ENCODE assay signal across 12 cellular contexts in genomic region chr5:166354277-166354676, GRCh38.
DNase-seq lines count a peak whose midpoint lies in the region; ATAC-seq, FAIRE-seq and TF ChIP-seq lines count a peak whose summit lies in the region.
"Had no signal": no experiment of that assay in that cellular context is flagged by ENCODE, and none has a peak within 500 bp of the region (broad histone marks: within the 10 kb centered on the region; RNA-seq: fewer than 3 reads in every experiment).

No MANE protein-coding gene starts in this region.

- no peak overlapping the region for H2BK15ac ChIP-seq in mesenchymal stem cell (ENCODE audit: low read depth, poor library complexity, severe bottlenecking)

- H3K14ac ChIP-seq in mesenchymal stem cell (ENCODE audit: low read length in 2 of 2) = no peak overlapping the region

- H3K79me2 ChIP-seq in PC-3 (ENCODE audit: low read length) = no peaks in the 10 kb centered on the region
- H3K79me2 ChIP-seq in endothelial cell of umbilical vein (ENCODE audit: control insufficient read depth, insufficient read depth, low read length) = no peaks in the 10 kb centered on the region

- no peaks in the 10 kb centered on the region for H4K20me1 ChIP-seq in PC-3 (ENCODE audit: low read length)
- H4K20me1 ChIP-seq in endothelial cell of umbilical vein (replicated peaks; ENCODE audit: control insufficient read depth, extremely low read depth, insufficient read depth, low read length) = no peaks in the 10 kb centered on the region
- H4K20me1 ChIP-seq: BLaER1 had no signal

- no peaks in the 10 kb centered on the region for H3F3A ChIP-seq in PC-3 (ENCODE audit: low read length, unreplicated experiment)

- no peak for FAIRE-seq in endothelial cell of umbilical vein (lab: Jason Lieb, UNC)

- H3K9me3 Mint-ChIP-seq in CD8-positive, alpha-beta T cell = peaks cover 15% of the 10 kb centered on the region

- no peak overlapping the region for H2BK12ac ChIP-seq in mesenchymal stem cell (ENCODE audit: low read length in 2 of 2)

- BruUV-seq in PC-3 (replicated peaks; lab: Mats Ljungman, UMichigan) (no TSS peak), endothelial cell of umbilical vein (replicated peaks; lab: Mats Ljungman, UMichigan) (no TSS peak)

- no peaks in the 10 kb centered on the region for H3K27me3 Mint-ChIP-seq in CD8-positive, alpha-beta T cell (ENCODE audit: low read depth)

- H3K27ac ChIP-seq in PC-3 (ENCODE audit: low read length) (peak overlapping the region; percentile 17; the same call in 1 of the 2 replicates), endothelial cell of umbilical vein (ENCODE audit: insufficient read depth, low read depth, low read length) (no peak overlapping the region), mesenchymal stem cell (ENCODE audit: low read length, poor library complexity, severe bottlenecking) (no peak overlapping the region)
- no peak overlapping the region for H3K27ac ChIP-seq in CD8-positive, alpha-beta T cell (ENCODE audit: low read depth, low read length)
- H3K27ac ChIP-seq: BLaER1, GM23248 had no signal

- no peak overlapping the region for H3K4me3 Mint-ChIP-seq in CD8-positive, alpha-beta T cell

- H2AFZ ChIP-seq in PC-3 (ENCODE audit: low read length) = no peak overlapping the region
- H2AFZ ChIP-seq in endothelial cell of umbilical vein (ENCODE audit: low read depth, low read length) = no peak overlapping the region
- no peak overlapping the region for H2AFZ ChIP-seq in mesenchymal stem cell (ENCODE audit: low read depth, low read length)
- H2AFZ ChIP-seq: GM23248 had no signal

- CTCF ChIA-PET in PC-3 (lab: Charles Lee) = no interaction called here
- CTCF ChIA-PET in endothelial cell of umbilical vein (lab: Charles Lee) = no interaction called here
- CTCF ChIA-PET in CD8-positive, alpha-beta T cell (lab: Charles Lee) = no interaction called here

- dilution Hi-C loops in endothelial cell of umbilical vein (cut with MboI; ENCODE audit: extremely low pct_ligation_motif_present, low sequenced_read_pairs) = no loop called here

- no peak overlapping the region for H2BK5ac ChIP-seq in mesenchymal stem cell (ENCODE audit: low read depth, low read length, poor library complexity, severe bottlenecking)

- H3K4ac ChIP-seq in mesenchymal stem cell (ENCODE audit: low read depth in 1 of 2, low read length in 2 of 2) = no peak overlapping the region

- no peaks in the 10 kb centered on the region for H3K36me3 Mint-ChIP-seq in CD8-positive, alpha-beta T cell

- POLR2A ChIA-PET in PC-3 (lab: Charles Lee; ENCODE audit: unreplicated experiment) (no interaction called here), endothelial cell of umbilical vein (lab: Charles Lee) (no interaction called here)
- POLR2A ChIA-PET in CD8-positive, alpha-beta T cell (lab: Charles Lee) = no interaction called here

- H3K36me3 ChIP-seq in PC-3 (ENCODE audit: low read depth, low read length) (no peaks in the 10 kb centered on the region), endothelial cell of umbilical vein (ENCODE audit: control insufficient read depth in 2 of 2, extremely low read depth in 1 of 2, insufficient read depth in 2 of 2, low read length in 2 of 2) (no peaks in the 10 kb centered on the region), mesenchymal stem cell (ENCODE audit: control insufficient read depth in 1 of 2, insufficient read depth in 2 of 2, low read depth in 1 of 2, low read length in 2 of 2) (no peaks in the 10 kb centered on the region)
- H3K36me3 ChIP-seq in CD8-positive, alpha-beta T cell (ENCODE audit: insufficient read depth, low read length) = no peaks in the 10 kb centered on the region
- H3K36me3 ChIP-seq: BLaER1 had no signal

- H2BK120ac ChIP-seq in mesenchymal stem cell (ENCODE audit: low read depth, low read length) = no peak overlapping the region

- ATAC-seq in PC-3 = no peak
- ATAC-seq in activated CD4-positive, CD25-positive, alpha-beta regulatory T cell treated with anti-CD3 and anti-CD28 coated beads, Interleukin-2, amount 50 U/mL, for 24 hours = no peak
- ATAC-seq in CD8-positive, alpha-beta T cell = no peak

- H3K4me1 ChIP-seq in PC-3 (ENCODE audit: insufficient read depth, low read length) (no peaks in the 10 kb centered on the region), endothelial cell of umbilical vein (ENCODE audit: control insufficient read depth, extremely low read depth, insufficient read depth, low read length) (no peaks in the 10 kb centered on the region), mesenchymal stem cell (ENCODE audit: control insufficient read depth, insufficient read depth, low read depth, low read length) (no peaks in the 10 kb centered on the region)
- no peaks in the 10 kb centered on the region for H3K4me1 ChIP-seq in CD8-positive, alpha-beta T cell (ENCODE audit: insufficient read depth, low read length)
- H3K4me1 ChIP-seq: BLaER1 had no signal

- H3K27ac Mint-ChIP-seq in CD8-positive, alpha-beta T cell = no peak overlapping the region

- intact Hi-C loops in PC-3 (cut with micrococcal nuclease) = no loop called here
- intact Hi-C loops in endothelial cell of umbilical vein (cut with micrococcal nuclease) = no loop called here
- intact Hi-C loops in CD8-positive, alpha-beta T cell (cut with DNase I, micrococcal nuclease) = no loop called here

- H3K4me2 ChIP-seq in PC-3 (ENCODE audit: low read length) = no peak overlapping the region
- H3K4me2 ChIP-seq in endothelial cell of umbilical vein (ENCODE audit: insufficient read depth, low read length) = no peak overlapping the region
- no peak overlapping the region for H3K4me2 ChIP-seq in mesenchymal stem cell (ENCODE audit: low read length, poor library complexity, severe bottlenecking)
- H3K4me2 ChIP-seq: BLaER1 had no signal

- no peak overlapping the region for H4K8ac ChIP-seq in mesenchymal stem cell (ENCODE audit: low read length)

- H2AK5ac ChIP-seq in mesenchymal stem cell (ENCODE audit: low read length, severe bottlenecking) = no peak overlapping the region

- no peak for TF ChIP-seq POLR2A in endothelial cell of umbilical vein (IDR thresholded peaks at IDR 0.05; ENCODE audit: low read depth, low read length)

- TF ChIP-seq CTCF in PC-3 (conservative IDR thresholded peaks at IDR 0.05; ENCODE audit: low read depth, low read length) (no peak), endothelial cell of umbilical vein (IDR thresholded peaks at IDR 0.05; ENCODE audit: extremely low read depth in 1 of 2, insufficient read depth in 1 of 2, low read depth in 1 of 2, low read length in 2 of 2) (no peak)
- TF ChIP-seq CTCF in CD8-positive, alpha-beta T cell (IDR thresholded peaks at IDR 0.05) = no peak

- H3K9ac ChIP-seq in PC-3 (ENCODE audit: low read length) (no peak overlapping the region), endothelial cell of umbilical vein (replicated peaks; ENCODE audit: extremely low read depth, insufficient read depth, low read length) (no peak overlapping the region), mesenchymal stem cell (ENCODE audit: low read length) (no peak overlapping the region)
- H3K9ac ChIP-seq: BLaER1, GM23248 had no signal

- no peak overlapping the region for H3K23ac ChIP-seq in mesenchymal stem cell (ENCODE audit: low read length in 2 of 2)

- H3K9me1 ChIP-seq in endothelial cell of umbilical vein (replicated peaks; ENCODE audit: control insufficient read depth, extremely low read depth, insufficient read depth, low read length) = no peaks in the 10 kb centered on the region

- no CpG with 5 or more reads among the region's 1 CpG for WGBS in mesenchymal stem cell

- H3K79me1 ChIP-seq in mesenchymal stem cell (replicated peaks; ENCODE audit: low read length, poor library complexity, severe bottlenecking) = no peaks in the 10 kb centered on the region

- DNase-seq in PC-3 = peak; percentile 24
- peak; percentile 3 for DNase-seq in endothelial cell of umbilical vein (ENCODE audit: low read depth, low spot score)
- peak; percentile 28 for DNase-seq in mesenchymal stem cell
- no peak for DNase-seq in AG20443 (ENCODE audit: low spot score)
- DNase-seq in CD8-positive, alpha-beta T cell = no peak
- DNase-seq in glomerular visceral epithelial cell (ENCODE audit: extremely low spot score) = no peak
- DNase-seq: AML-193, DMS53, GM23248, H7 had no signal

- no peaks in the 10 kb centered on the region for H3K4me1 Mint-ChIP-seq in CD8-positive, alpha-beta T cell (ENCODE audit: low read depth)

- H4K91ac ChIP-seq in mesenchymal stem cell (ENCODE audit: low read length) = no peak overlapping the region

- no peak overlapping the region for H3K18ac ChIP-seq in mesenchymal stem cell (ENCODE audit: low read depth in 1 of 2, low read length in 2 of 2)

- H3K9me2 ChIP-seq in PC-3 (replicated peaks; ENCODE audit: low read length) = no peaks in the 10 kb centered on the region

- H3K9me3 ChIP-seq in PC-3 (ENCODE audit: low read length) (no peaks in the 10 kb centered on the region), endothelial cell of umbilical vein (replicated peaks; ENCODE audit: control insufficient read depth, insufficient read depth, low read length) (no peaks in the 10 kb centered on the region), mesenchymal stem cell (ENCODE audit: control insufficient read depth, low read length) (peaks cover 13% of the 10 kb centered on the region)
- no peaks in the 10 kb centered on the region for H3K9me3 ChIP-seq in CD8-positive, alpha-beta T cell (ENCODE audit: low read length)
- H3K9me3 ChIP-seq: BLaER1 had no signal

- no peaks in the 10 kb centered on the region for H3K27me3 ChIP-seq in PC-3 (ENCODE audit: low read length)
- no peaks in the 10 kb centered on the region for H3K27me3 ChIP-seq in endothelial cell of umbilical vein (ENCODE audit: control insufficient read depth in 2 of 2, insufficient read depth in 2 of 2, low read length in 2 of 2)
- no peaks in the 10 kb centered on the region for H3K27me3 ChIP-seq in mesenchymal stem cell (ENCODE audit: control insufficient read depth in 1 of 2, insufficient read depth in 1 of 2, low read length in 2 of 2)
- H3K27me3 ChIP-seq in CD8-positive, alpha-beta T cell (ENCODE audit: insufficient read depth, low read length) = no peaks in the 10 kb centered on the region
- H3K27me3 ChIP-seq: BLaER1 had no signal

- H3K4me3 ChIP-seq in PC-3 (ENCODE audit: low read length) (no peak overlapping the region), endothelial cell of umbilical vein (replicated peaks in 1 of 3; ENCODE audit: insufficient read depth in 1 of 3, low read depth in 1 of 3, low read length in 3 of 3) (no peak overlapping the region), mesenchymal stem cell (ENCODE audit: insufficient read depth in 1 of 2, low read depth in 1 of 2, low read length in 2 of 2) (no peak overlapping the region)
- no peak overlapping the region for H3K4me3 ChIP-seq in CD8-positive, alpha-beta T cell (ENCODE audit: low read depth, low read length)
- H3K4me3 ChIP-seq: BLaER1, GM23248 had no signal

TF ChIP-seq in endothelial cell of umbilical vein, 7 proteins besides CTCF, POLR2A, EP300 and RAD21 (continues in another document):
- TF ChIP-seq JUN (IDR thresholded peaks at IDR 0.05; ENCODE audit: borderline replicate concordance, insufficient read depth, insufficient read length, low read depth) (no peak), POLR2AphosphoS5 (IDR thresholded peaks at IDR 0.05; ENCODE audit: insufficient read depth, low read depth, low read length) (no peak), MAX (IDR thresholded peaks at IDR 0.05; ENCODE audit: insufficient read depth, insufficient read length) (no peak)

Comparison
In these comparisons a context has a peak if more than half of its experiments do, and no peak if none do; other contexts are left out.
1. DNase-seq: peak in PC-3 (single experiment), endothelial cell of umbilical vein (single experiment) and mesenchymal stem cell (single experiment); none in AG20443 (single experiment), CD8-positive, alpha-beta T cell (0 of 7) and glomerular visceral epithelial cell (single experiment).